Comparison of ENCODE assay signal across 8 cellular contexts in the genomic region with DNA sequence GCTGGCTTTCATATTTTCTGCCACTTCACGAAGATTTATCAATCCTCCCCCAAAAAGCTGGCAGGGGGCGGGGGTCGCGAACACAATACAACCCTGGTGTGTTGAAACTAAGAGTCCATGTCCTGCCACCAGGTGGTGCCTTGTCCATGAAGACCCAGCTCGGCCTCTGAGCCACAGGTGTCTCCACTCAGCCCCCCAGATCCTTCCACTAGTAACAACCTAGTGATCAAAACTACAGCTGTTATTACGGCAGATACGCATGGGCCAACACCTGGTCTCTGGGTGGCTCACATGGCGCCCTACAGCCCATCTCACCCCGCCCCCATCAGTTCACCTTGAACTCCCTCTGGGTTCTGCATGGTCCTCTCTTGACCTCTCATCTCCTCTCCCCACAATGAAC.
DNase-seq lines count a peak whose midpoint lies in the region; ATAC-seq, FAIRE-seq and TF ChIP-seq lines count a peak whose summit lies in the region.

No MANE protein-coding gene starts in this region.

- no peak for ATAC-seq in stimulated activated naive CD8-positive, alpha-beta T cell treated with anti-CD3 and anti-CD28 coated beads, Interleukin-15, Interleukin-2, amounts not matched to agents 100 U/mL and 50 U/mL, for 24 hours
- ATAC-seq in HG03108 (IDR thresholded peaks at IDR 0.05; ENCODE audit: unreplicated experiment) (peak; percentile 12), HG03196 (IDR thresholded peaks at IDR 0.05; ENCODE audit: unreplicated experiment) (no peak)
- ATAC-seq in central memory CD8-positive, alpha-beta T cell (replicated peaks; ENCODE audit: extremely low read depth, poor library complexity, severe bottlenecking): no peak

- H3K4me1 Mint-ChIP-seq in stimulated activated naive CD8-positive, alpha-beta T cell treated with anti-CD3 and anti-CD28 coated beads, Interleukin-15, Interleukin-2, amounts not matched to agents 100 ng/mL and 50 ng/mL, for 24 hours (ENCODE audit: low read depth): peaks cover 81% of the 10 kb centered on the region
- peaks cover 82% of the 10 kb centered on the region for H3K4me1 Mint-ChIP-seq in central memory CD8-positive, alpha-beta T cell

- no peak for FAIRE-seq in H54 (lab: Jason Lieb, UNC)

- H3K27me3 Mint-ChIP-seq in stimulated activated naive CD8-positive, alpha-beta T cell treated with anti-CD3 and anti-CD28 coated beads, Interleukin-15, Interleukin-2, amounts not matched to agents 100 ng/mL and 50 ng/mL, for 24 hours: no peaks in the 10 kb centered on the region
- H3K27me3 Mint-ChIP-seq in central memory CD8-positive, alpha-beta T cell: no peaks in the 10 kb centered on the region

- no peak for TF ChIP-seq POLR2A in H54 (IDR thresholded peaks at IDR 0.05; ENCODE audit: low read depth, low read length)

- no peaks in the 10 kb centered on the region for H3K9me3 Mint-ChIP-seq in stimulated activated naive CD8-positive, alpha-beta T cell treated with anti-CD3 and anti-CD28 coated beads, Interleukin-15, Interleukin-2, amounts not matched to agents 100 ng/mL and 50 ng/mL, for 24 hours
- no peaks in the 10 kb centered on the region for H3K9me3 Mint-ChIP-seq in central memory CD8-positive, alpha-beta T cell

- H3K4me3 Mint-ChIP-seq in stimulated activated naive CD8-positive, alpha-beta T cell treated with anti-CD3 and anti-CD28 coated beads, Interleukin-15, Interleukin-2, amounts not matched to agents 100 ng/mL and 50 ng/mL, for 24 hours: no peak overlapping the region
- peak overlapping the region; percentile 24 for H3K4me3 Mint-ChIP-seq in central memory CD8-positive, alpha-beta T cell

- peaks cover 3% of the 10 kb centered on the region for H3K36me3 Mint-ChIP-seq in stimulated activated naive CD8-positive, alpha-beta T cell treated with anti-CD3 and anti-CD28 coated beads, Interleukin-15, Interleukin-2, amounts not matched to agents 100 ng/mL and 50 ng/mL, for 24 hours (ENCODE audit: low read depth)
- peaks cover 17% of the 10 kb centered on the region for H3K36me3 Mint-ChIP-seq in central memory CD8-positive, alpha-beta T cell (ENCODE audit: insufficient read depth)

- no peak for DNase-seq in stimulated activated naive CD8-positive, alpha-beta T cell treated with anti-CD3 and anti-CD28 coated beads, Interleukin-15, Interleukin-2, amounts not matched to agents 100 U/mL and 50 U/mL, for 24 hours
- no peak for DNase-seq in central memory CD8-positive, alpha-beta T cell (ENCODE audit: low spot score in 2 of 2)
- no peak for DNase-seq in H54 (ENCODE audit: insufficient read length, low spot score)
- DNase-seq in AG08396 (ENCODE audit: low spot score): no peak
- no peak for DNase-seq in UCSD-AML1 (lab: John Stamatoyannopoulos, UW; ENCODE audit: unreplicated experiment)

- H3K27ac Mint-ChIP-seq in stimulated activated naive CD8-positive, alpha-beta T cell treated with anti-CD3 and anti-CD28 coated beads, Interleukin-15, Interleukin-2, amounts not matched to agents 100 ng/mL and 50 ng/mL, for 24 hours: peak overlapping the region; percentile 70
- H3K27ac Mint-ChIP-seq in central memory CD8-positive, alpha-beta T cell (ENCODE audit: low read depth): peak overlapping the region; percentile 90
